Comparison of ENCODE assay signal across 15 cellular contexts in genomic region chr16:31706318-31706717, GRCh38.
DNase-seq lines count a peak whose midpoint lies in the region; ATAC-seq and TF ChIP-seq lines count a peak whose summit lies in the region.
"Had no signal": no experiment of that assay in that cellular context is flagged by ENCODE, and none has a peak within 500 bp of the region (broad histone marks: within the 10 kb centered on the region; RNA-seq: fewer than 3 reads in every experiment).

No MANE protein-coding gene starts in this region.

- no peak overlapping the region for H2AFZ ChIP-seq in Karpas-422 (ENCODE audit: low read length)
- H2AFZ ChIP-seq: GM23248 had no signal

- H3K27ac ChIP-seq in left ventricle myocardium inferior (replicated peaks) (no peak overlapping the region), Karpas-422 (ENCODE audit: low read length) (no peak overlapping the region)
- H3K27ac ChIP-seq: A549, GM23248, HL-60 had no signal

- H3K79me2 ChIP-seq in Karpas-422 (ENCODE audit: low read length): peaks cover 21% of the 10 kb centered on the region

- ATAC-seq in Right ventricle myocardium inferior (no peak), GM21576 (IDR thresholded peaks at IDR 0.05; ENCODE audit: unreplicated experiment) (no peak)
- no peak for ATAC-seq in central memory CD8-positive, alpha-beta T cell (replicated peaks; ENCODE audit: extremely low read depth, poor library complexity, severe bottlenecking)
- ATAC-seq: A549 had no signal

- no peak overlapping the region for H3K4me2 ChIP-seq in Karpas-422 (ENCODE audit: low read depth, low read length, poor library complexity, severe bottlenecking)
- H3K4me2 ChIP-seq: A549 had no signal

- H3K4me3 ChIP-seq in left ventricle myocardium inferior: no peak overlapping the region
- no peak overlapping the region for H3K4me3 ChIP-seq in Karpas-422 (ENCODE audit: low read length)
- H3K4me3 ChIP-seq in HAP-1: no peak overlapping the region
- H3K4me3 ChIP-seq: A549, GM23248 had no signal

- no peaks in the 10 kb centered on the region for H3K27me3 Mint-ChIP-seq in central memory CD8-positive, alpha-beta T cell
- H3K27me3 Mint-ChIP-seq: CD8-positive, alpha-beta memory T cell had no signal

- H3K36me3 Mint-ChIP-seq in central memory CD8-positive, alpha-beta T cell (ENCODE audit: insufficient read depth): peaks cover 74% of the 10 kb centered on the region

- H3K4me3 Mint-ChIP-seq in central memory CD8-positive, alpha-beta T cell: no peak overlapping the region
- H3K4me3 Mint-ChIP-seq: CD14-positive monocyte; CD8-positive, alpha-beta memory T cell had no signal

- in situ Hi-C loops in HAP-1 (cut with MboI; ENCODE audit: low sequenced_read_pairs): loop anchor here (25.0 kb wide), 1 partner anchor 744 kb away; the partner anchor contains the start of gene SETD1A

- peaks cover 3% of the 10 kb centered on the region for H3K4me1 ChIP-seq in left ventricle myocardium inferior
- H3K4me1 ChIP-seq in Karpas-422 (ENCODE audit: low read length): peaks cover 7% of the 10 kb centered on the region
- H3K4me1 ChIP-seq in HAP-1: no peaks in the 10 kb centered on the region; the same call in 1 of the 2 replicates

- no peaks in the 10 kb centered on the region for H3K9me3 ChIP-seq in left ventricle myocardium inferior (replicated peaks)
- no peaks in the 10 kb centered on the region for H3K9me3 ChIP-seq in Karpas-422 (ENCODE audit: low read length)
- H3K9me3 ChIP-seq in HAP-1: no peaks in the 10 kb centered on the region
- H3K9me3 ChIP-seq: A549, Caco-2 had no signal

- no peaks in the 10 kb centered on the region for H3K9me2 ChIP-seq in Karpas-422 (replicated peaks; ENCODE audit: insufficient read depth, low read length)

- H3K27ac Mint-ChIP-seq in central memory CD8-positive, alpha-beta T cell (ENCODE audit: low read depth): peak overlapping the region; percentile 10
- H3K27ac Mint-ChIP-seq: CD14-positive monocyte had no signal

- H3K4me1 Mint-ChIP-seq in central memory CD8-positive, alpha-beta T cell: peaks cover 36% of the 10 kb centered on the region

- intact Hi-C loops in Right ventricle myocardium inferior (cut with DNase I) (no loop called here), left ventricle myocardium inferior (cut with micrococcal nuclease) (no loop called here)

- no peak overlapping the region for H3K9ac ChIP-seq in Karpas-422 (ENCODE audit: low read length)
- H3K9ac ChIP-seq: GM23248 had no signal

- H3K27me3 ChIP-seq in left ventricle myocardium inferior (ENCODE audit: low read depth): no peaks in the 10 kb centered on the region
- H3K27me3 ChIP-seq in Karpas-422 (ENCODE audit: low read length): no peaks in the 10 kb centered on the region
- H3K27me3 ChIP-seq in HAP-1 (ENCODE audit: low read depth): no peaks in the 10 kb centered on the region

- peaks cover 50% of the 10 kb centered on the region for H3K36me3 ChIP-seq in left ventricle myocardium inferior
- H3K36me3 ChIP-seq in Karpas-422 (ENCODE audit: insufficient read depth, low read length): peaks cover 18% of the 10 kb centered on the region; the same call in 1 of the 2 replicates
- peaks cover 48% of the 10 kb centered on the region for H3K36me3 ChIP-seq in HAP-1 (replicated peaks)

- H3K9me3 Mint-ChIP-seq in central memory CD8-positive, alpha-beta T cell: no peaks in the 10 kb centered on the region
- H3K9me3 Mint-ChIP-seq: CD8-positive, alpha-beta memory T cell had no signal

- H4K20me1 ChIP-seq in Karpas-422 (ENCODE audit: insufficient read depth, low read depth, low read length): no peaks in the 10 kb centered on the region

- no peak for TF ChIP-seq CTCF in left ventricle myocardium inferior (IDR thresholded peaks at IDR 0.05; ENCODE audit: borderline replicate concordance)

- DNase-seq in Right ventricle myocardium inferior (ENCODE audit: missing footprints) (peak; percentile 41), left ventricle myocardium inferior (no peak), Karpas-422 (peak; percentile 29), HAP-1 (ENCODE audit: low spot score in 2 of 2) (no peak), Kasumi-1 (lab: John Stamatoyannopoulos, UW) (no peak)
- no peak for DNase-seq in central memory CD8-positive, alpha-beta T cell (ENCODE audit: low spot score in 2 of 2)
- DNase-seq: Caco-2; CD8-positive, alpha-beta memory T cell; DND-41; GDM1; GM23248 had no signal

Comparison
In these comparisons a context has a peak if more than half of its experiments do, and no peak if none do; other contexts are left out.
1. DNase-seq: peak in Right ventricle myocardium inferior (single experiment) and Karpas-422 (single experiment); none in left ventricle myocardium inferior (single experiment), central memory CD8-positive, alpha-beta T cell (0 of 2), HAP-1 (0 of 2) and Kasumi-1 (0 of 2).